ENCODE assay signal across 14 cellular contexts in genomic region chr13:44842158-44842557, GRCh38.
DNase-seq lines count a peak whose midpoint lies in the region; ATAC-seq and TF ChIP-seq lines count a peak whose summit lies in the region.
"Had no signal": no experiment of that assay in that cellular context is flagged by ENCODE, and none has a peak within 500 bp of the region (broad histone marks: within the 10 kb centered on the region; RNA-seq: fewer than 3 reads in every experiment).

No MANE protein-coding gene starts in this region.

- no peaks in the 10 kb centered on the region for H3K9me3 Mint-ChIP-seq in activated T-helper 2 cell treated with anti-CD3 and anti-CD28 coated beads, Interferon-gamma antibody, Interleukin-2, Interleukin-4, amounts not matched to agents 10 μg/mL and 5 μg/mL and 100 μg/mL, durations not matched to agents 14 hours and 24 hours and 36 hours
- H3K9me3 Mint-ChIP-seq: activated naive CD4-positive, alpha-beta T cell treated with anti-CD3 and anti-CD28 coated beads, Interleukin-2, amount 50 U/mL, for 72 hours had no signal

- no peaks in the 10 kb centered on the region for H3K36me3 Mint-ChIP-seq in activated T-helper 2 cell treated with anti-CD3 and anti-CD28 coated beads, Interferon-gamma antibody, Interleukin-2, Interleukin-4, amounts not matched to agents 10 μg/mL and 5 μg/mL and 100 μg/mL, durations not matched to agents 14 hours and 24 hours and 36 hours (ENCODE audit: low read depth)
- H3K36me3 Mint-ChIP-seq: activated naive CD4-positive, alpha-beta T cell treated with anti-CD3 and anti-CD28 coated beads, Interleukin-2, amount 50 U/mL, for 72 hours had no signal

- peak; percentile 61; the same call in 1 of the 3 replicates for ATAC-seq in RWPE2 (ENCODE audit: low read depth)
- ATAC-seq in aorta (ENCODE audit: low FRiP score), result no peak
- ATAC-seq in GM18907 (IDR thresholded peaks at IDR 0.05; ENCODE audit: unreplicated experiment), result no peak
- ATAC-seq: activated CD4-positive, CD25-positive, alpha-beta regulatory T cell treated with anti-CD3 and anti-CD28 coated beads, Interleukin-2, amount 50 U/mL, for 24 hours; activated naive CD4-positive, alpha-beta T cell treated with anti-CD3 and anti-CD28 coated beads, Interleukin-2, amount 50 U/mL, for 72 hours had no signal

- H3K4me3 ChIP-seq in RWPE2 (ENCODE audit: severe bottlenecking), result no peak overlapping the region
- H3K4me3 ChIP-seq in aorta (ENCODE audit: low read length in 2 of 2), result no peak overlapping the region
- H3K4me3 ChIP-seq: esophagus squamous epithelium, pancreas had no signal

- DNase-seq in SIG-M5 treated with dmso at 0.1 percent for 504 hours (lab: John Stamatoyannopoulos, UW; ENCODE audit: unreplicated experiment) (peak; percentile 33), SIG-M5 (lab: John Stamatoyannopoulos, UW) (no peak), RWPE2 (ENCODE audit: low spot score) (no peak), fibroblast of peridontal ligament (ENCODE audit: extremely low read depth) (peak; percentile 61), aorta (no peak), G401 (ENCODE audit: low spot score) (no peak)
- no peak for DNase-seq in activated T-helper 2 cell treated with anti-CD3 and anti-CD28 coated beads, Interferon-gamma antibody, Interleukin-2, Interleukin-4, amounts not matched to agents 10 μg/mL and 5 μg/mL and 100 μg/mL, durations not matched to agents 14 hours and 24 hours and 36 hours (ENCODE audit: low spot score)
- DNase-seq: activated CD8-positive, alpha-beta memory T cell treated with anti-CD3 and anti-CD28 coated beads, Interleukin-2, amount 50 U/mL, for 48 hours; esophagus squamous epithelium; NCI-H2107; pancreas had no signal

- WGBS in aorta, 2 donors, result 8 to 19% methylated on average over 1 of the region's 1 CpG

- H3K36me3 ChIP-seq in RWPE2 (ENCODE audit: low read depth) (no peaks in the 10 kb centered on the region), aorta (ENCODE audit: control insufficient read depth in 1 of 2, insufficient read depth in 2 of 2, low read length in 1 of 2) (no peaks in the 10 kb centered on the region)
- H3K36me3 ChIP-seq: esophagus squamous epithelium, pancreas had no signal

- in situ Hi-C loops in G401 (cut with HindIII; ENCODE audit: low sequenced_read_pairs), result no loop called here

- peaks cover 7% of the 10 kb centered on the region for H3K4me1 Mint-ChIP-seq in activated T-helper 2 cell treated with anti-CD3 and anti-CD28 coated beads, Interferon-gamma antibody, Interleukin-2, Interleukin-4, amounts not matched to agents 10 μg/mL and 5 μg/mL and 100 μg/mL, durations not matched to agents 14 hours and 24 hours and 36 hours (ENCODE audit: low read depth)

- H3K9me3 ChIP-seq in RWPE2 (ENCODE audit: severe bottlenecking) (no peaks in the 10 kb centered on the region), aorta (ENCODE audit: control insufficient read depth, low read length) (no peaks in the 10 kb centered on the region)
- H3K9me3 ChIP-seq: esophagus squamous epithelium, pancreas had no signal

- H3K27ac ChIP-seq in RWPE2 (ENCODE audit: poor library complexity, severe bottlenecking) (no peak overlapping the region), aorta (ENCODE audit: low read depth in 1 of 2, low read length in 2 of 2) (peak overlapping the region; percentile 52 to 89)
- H3K27ac ChIP-seq: esophagus squamous epithelium, pancreas had no signal

- H3K4me1 ChIP-seq in RWPE2 (ENCODE audit: insufficient read depth, poor library complexity, severe bottlenecking) (peaks cover 16% of the 10 kb centered on the region), aorta (ENCODE audit: control insufficient read depth in 1 of 2, insufficient read depth in 2 of 2, low read length in 2 of 2) (peaks cover 0 to 4% of the 10 kb centered on the region in 2 donors)

- no peak for TF ChIP-seq CTCF in RWPE2 (IDR thresholded peaks at IDR 0.05; ENCODE audit: poor library complexity, severe bottlenecking)

- no peak overlapping the region for H3K27ac Mint-ChIP-seq in activated T-helper 2 cell treated with anti-CD3 and anti-CD28 coated beads, Interferon-gamma antibody, Interleukin-2, Interleukin-4, amounts not matched to agents 10 μg/mL and 5 μg/mL and 100 μg/mL, durations not matched to agents 14 hours and 24 hours and 36 hours

- peaks cover 10% of the 10 kb centered on the region for H3K27me3 Mint-ChIP-seq in activated T-helper 2 cell treated with anti-CD3 and anti-CD28 coated beads, Interferon-gamma antibody, Interleukin-2, Interleukin-4, amounts not matched to agents 10 μg/mL and 5 μg/mL and 100 μg/mL, durations not matched to agents 14 hours and 24 hours and 36 hours (ENCODE audit: low read depth)

- no peak overlapping the region for H3K4me3 Mint-ChIP-seq in activated T-helper 2 cell treated with anti-CD3 and anti-CD28 coated beads, Interferon-gamma antibody, Interleukin-2, Interleukin-4, amounts not matched to agents 10 μg/mL and 5 μg/mL and 100 μg/mL, durations not matched to agents 14 hours and 24 hours and 36 hours (ENCODE audit: low read depth)

- H3K27me3 ChIP-seq in RWPE2 (ENCODE audit: insufficient read depth, poor library complexity, severe bottlenecking) (no peaks in the 10 kb centered on the region), aorta (ENCODE audit: control insufficient read depth in 1 of 2, insufficient read depth in 2 of 2, low read length in 1 of 2) (no peaks in the 10 kb centered on the region)
- H3K27me3 ChIP-seq: esophagus squamous epithelium, pancreas had no signal

- intact Hi-C loops in aorta (cut with DNase I), result loop anchor here in 1 of 2 donors (10.0 kb wide), 1 partner anchor 117 kb away; no protein-coding TSS in a partner anchor
- intact Hi-C loops in activated T-helper 2 cell treated with anti-CD3 and anti-CD28 coated beads, Interferon-gamma antibody, Interleukin-2, Interleukin-4, amounts not matched to agents 10 μg/mL and 5 μg/mL and 100 μg/mL, durations not matched to agents 14 hours and 24 hours and 36 hours (cut with micrococcal nuclease), result no loop called here

Comparison
In these comparisons a context has a peak if more than half of its experiments do, and no peak if none do; other contexts are left out.
1. DNase-seq: peak in SIG-M5 treated with dmso at 0.1 percent for 504 hours (single experiment) and fibroblast of peridontal ligament (single experiment); none in SIG-M5 (single experiment), RWPE2 (single experiment), aorta (0 of 2), G401 (single experiment) and activated T-helper 2 cell treated with anti-CD3 and anti-CD28 coated beads, Interferon-gamma antibody, Interleukin-2, Interleukin-4, amounts not matched to agents 10 μg/mL and 5 μg/mL and 100 μg/mL, durations not matched to agents 14 hours and 24 hours and 36 hours (single experiment).